In the genomic region with DNA sequence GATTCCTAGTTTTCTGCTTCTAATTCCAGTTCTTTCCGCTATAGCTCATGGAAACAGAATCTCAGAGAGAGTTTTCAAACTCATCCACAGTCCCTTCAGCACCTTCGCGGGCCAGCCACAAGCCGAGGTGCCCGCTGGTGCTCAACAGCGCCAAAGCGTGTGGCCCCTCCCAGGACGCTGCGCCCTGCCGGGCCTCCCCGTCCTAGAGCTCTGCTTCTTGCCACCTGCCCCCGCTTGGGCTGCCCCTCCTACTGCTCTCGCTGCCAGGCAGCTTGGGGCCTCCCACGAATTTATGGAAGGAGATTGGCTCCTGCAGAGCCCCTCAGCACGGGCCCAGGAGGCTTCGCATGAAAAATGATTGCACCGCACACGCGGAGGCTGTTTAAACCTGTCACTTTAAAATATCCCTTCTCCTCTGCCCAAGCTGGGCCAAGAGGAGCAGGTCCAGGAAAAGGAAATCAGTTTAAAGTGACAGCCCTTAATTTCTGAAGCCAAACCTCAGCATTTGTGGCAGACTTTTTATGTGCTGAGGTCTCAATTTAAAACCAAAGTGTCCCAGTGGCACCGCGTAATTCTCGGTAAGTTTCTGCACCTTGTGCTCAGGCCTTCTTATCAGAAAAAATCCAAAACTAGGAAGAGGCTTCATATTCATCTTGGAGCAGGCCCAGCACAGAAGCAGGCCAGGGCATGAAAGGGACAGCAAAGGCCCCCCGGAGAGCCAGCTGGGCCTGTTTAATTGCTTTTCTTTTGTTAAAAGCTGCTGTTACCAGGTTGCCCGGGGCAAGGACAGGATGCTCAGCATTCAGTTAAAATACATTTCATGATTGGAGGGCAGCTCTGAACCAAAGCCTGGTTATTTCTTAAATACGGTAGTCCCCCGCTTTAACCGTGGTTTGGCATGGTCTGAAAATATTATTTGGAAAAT, we compare ENCODE assay signal across 14 cellular contexts.
DNase-seq lines count a peak whose midpoint lies in the region; ATAC-seq and TF ChIP-seq lines count a peak whose summit lies in the region.
"Had no signal": no experiment of that assay in that cellular context is flagged by ENCODE, and none has a peak within 500 bp of the region (broad histone marks: within the 10 kb centered on the region; RNA-seq: fewer than 3 reads in every experiment).

No MANE protein-coding gene starts in this region.

- peak; percentile 65 for ATAC-seq in esophagus mucosa
- ATAC-seq: natural killer cell treated with Interleukin-12 subunit alpha and Interleukin-12 subunit beta and Interleukin-15 and Interleukin-18, amount 100 ng/mL, for 72 hours had no signal

- peaks cover 27% of the 10 kb centered on the region for H3K4me1 Mint-ChIP-seq in neural crest cell

- H3K9me3 ChIP-seq in MG63, result no peaks in the 10 kb centered on the region

- no peaks in the 10 kb centered on the region for H3K27me3 Mint-ChIP-seq in neural crest cell (ENCODE audit: low read depth)

- H3K36me3 Mint-ChIP-seq in neural crest cell (ENCODE audit: low read depth), result peaks cover 2% of the 10 kb centered on the region
- H3K36me3 Mint-ChIP-seq: natural killer cell treated with Interleukin-12 subunit alpha and Interleukin-12 subunit beta and Interleukin-15 and Interleukin-18, amount 100 ng/mL, for 72 hours had no signal

- TF ChIP-seq CTCF in neural crest cell (conservative IDR thresholded peaks at IDR 0.05) (no peak), GM10266 (IDR thresholded peaks at IDR 0.05; ENCODE audit: control insufficient read depth, insufficient read depth, low read depth, missing control alignments) (no peak)

- H3K36me3 ChIP-seq in MG63, result no peaks in the 10 kb centered on the region

- H3K27ac Mint-ChIP-seq in neural crest cell (ENCODE audit: unreplicated experiment), result peak overlapping the region; percentile 5
- H3K27ac Mint-ChIP-seq: natural killer cell treated with Interleukin-12 subunit alpha and Interleukin-12 subunit beta and Interleukin-15 and Interleukin-18, amount 100 ng/mL, for 72 hours; stimulated activated naive CD8-positive, alpha-beta T cell treated with anti-CD3 and anti-CD28 coated beads, Interleukin-15, Interleukin-2, amounts not matched to agents 100 ng/mL and 50 ng/mL, for 24 hours had no signal

- no peak overlapping the region for H3K4me3 Mint-ChIP-seq in neural crest cell
- H3K4me3 Mint-ChIP-seq: natural killer cell treated with Interleukin-12 subunit alpha and Interleukin-12 subunit beta and Interleukin-15 and Interleukin-18, amount 100 ng/mL, for 72 hours; stimulated activated naive CD8-positive, alpha-beta T cell treated with anti-CD3 and anti-CD28 coated beads, Interleukin-15, Interleukin-2, amounts not matched to agents 100 ng/mL and 50 ng/mL, for 24 hours had no signal

- no peaks in the 10 kb centered on the region for H3K27me3 ChIP-seq in MG63

- no peak overlapping the region for H3K4me3 ChIP-seq in MG63

- H3K9me3 Mint-ChIP-seq in neural crest cell, result peaks cover 2% of the 10 kb centered on the region

- peak; percentile 47 for DNase-seq in DMS153 treated with DMSO at 0.1 percent for 48 hours (lab: John Stamatoyannopoulos, UW; ENCODE audit: unreplicated experiment)
- peak; percentile 32 for DNase-seq in NCI-H1694 treated with DMSO at 0.1 percent for 48 hours (lab: John Stamatoyannopoulos, UW)
- no peak for DNase-seq in neural crest cell (ENCODE audit: low read depth, low spot score)
- DNase-seq in MG63, result no peak
- no peak for DNase-seq in SIG-M5 (lab: John Stamatoyannopoulos, UW)
- DNase-seq in GM10266 (ENCODE audit: extremely low spot score), result no peak
- no peak for DNase-seq in NCI-H446 (lab: John Stamatoyannopoulos, UW)
- DNase-seq: GOT3; hippocampal formation; KG1; stimulated activated CD4-positive, alpha-beta T cell treated with anti-CD3 and anti-CD28 coated beads, Interleukin-1b, Interleukin-23, amount 100 ng/mL, for 48 hours had no signal

Comparison
In these comparisons a context has a peak if more than half of its experiments do, and no peak if none do; other contexts are left out.
1. DNase-seq: peak in DMS153 treated with DMSO at 0.1 percent for 48 hours (single experiment) and NCI-H1694 treated with DMSO at 0.1 percent for 48 hours (single experiment); none in neural crest cell (single experiment), MG63 (single experiment), SIG-M5 (single experiment), GM10266 (single experiment) and NCI-H446 (0 of 2).